Comparison of ENCODE assay signal across 25 cellular contexts in genomic region chr6:142048593-142048980, GRCh38.
DNase-seq lines count a peak whose midpoint lies in the region; ATAC-seq, FAIRE-seq and TF ChIP-seq lines count a peak whose summit lies in the region.
"Had no signal": no experiment of that assay in that cellular context is flagged by ENCODE, and none has a peak within 500 bp of the region (broad histone marks: within the 10 kb centered on the region; RNA-seq: fewer than 3 reads in every experiment).

No MANE protein-coding gene starts in this region.

- H2AFZ ChIP-seq in GM23338 (peak overlapping the region; percentile 34; the same call in 1 of the 2 replicates), K562 (ENCODE audit: low read depth, low read length) (peak overlapping the region; percentile 73; the same call in 1 of the 2 replicates)

- no peak overlapping the region for H3K27ac Mint-ChIP-seq in GM23338
- H3K27ac Mint-ChIP-seq: CD14-positive monocyte; CD4-positive, alpha-beta T cell; CD8-positive, alpha-beta memory T cell; HFFc6 had no signal

- no peak for TF ChIP-seq CTCF in GM23338 (conservative IDR thresholded peaks at IDR 0.05; ENCODE audit: low read depth in 2 of 2)
- TF ChIP-seq CTCF in K562 (IDR thresholded peaks at IDR 0.05 in 2 of 3, conservative IDR thresholded peaks at IDR 0.05 in 1 of 3; ENCODE audit: insufficient read depth in 2 of 3, low read depth in 1 of 3, low read length in 3 of 3), result no peak

- in situ Hi-C loops in K562 (cut with MboI), result no loop called here

- no peak for ATAC-seq in GM23338
- ATAC-seq in K562, result peak; percentile 21; the same call in 2 of the 3 replicates
- ATAC-seq: A549 had no signal

- H3K4me3 ChIP-seq in GM23338, result no peak overlapping the region
- H3K4me3 ChIP-seq in K562, result no peak overlapping the region; the same call in 1 of the 2 replicates
- H3K4me3 ChIP-seq: A549; BLaER1 treated with 17β-estradiol and CSF1 and Interleukin-3, amounts not matched to agents 10 nM and 100 nM; HAP-1 had no signal

- no peak for DNase-seq in GM23338 (ENCODE audit: low spot score)
- DNase-seq in RPMI7951 (ENCODE audit: low read depth), result peak; percentile 35
- DNase-seq in K562 (ENCODE audit: extremely low read depth in 1 of 4, low spot score in 3 of 4), result no peak
- DNase-seq in hypothalamus (lab: John Stamatoyannopoulos, UW), result no peak
- DNase-seq in NCI-H1694 treated with DMSO at 0.1 percent for 48 hours (lab: John Stamatoyannopoulos, UW), result no peak
- DNase-seq in HT-29 (ENCODE audit: low spot score), result no peak
- no peak for DNase-seq in COR-L47 (lab: John Stamatoyannopoulos, UW)
- DNase-seq: 8988T; ACHN; AML-193; BE2C; Calu3; CD4-positive, alpha-beta T cell; CD8-positive, alpha-beta memory T cell; DMS53; DMS79 treated with DMSO at 0.1 percent for 48 hours; GOT3; HFFc6 had no signal

- H3K36me3 Mint-ChIP-seq in GM23338 (ENCODE audit: low read depth), result no peaks in the 10 kb centered on the region
- H3K36me3 Mint-ChIP-seq: CD14-positive monocyte had no signal

- peaks cover 5% of the 10 kb centered on the region; the same call in 1 of the 2 replicates for H3K9me2 ChIP-seq in GM23338 (ENCODE audit: insufficient read depth)

- TF ChIP-seq EP300 in K562 (IDR thresholded peaks at IDR 0.05; ENCODE audit: low read length), result no peak

- intact Hi-C loops in K562 (cut with micrococcal nuclease), result no loop called here

- BruUV-seq in K562 (replicated peaks; lab: Mats Ljungman, UMichigan), result no TSS peak

- FAIRE-seq in K562 (lab: Jason Lieb, UNC), result no peak
- FAIRE-seq: A549, G401.6, GM12892, GM18507 had no signal

- POLR2A ChIA-PET in K562 (lab: Yijun Ruan, JAX), result no interaction called here

- no peaks in the 10 kb centered on the region for H4K20me1 ChIP-seq in GM23338 (replicated peaks; ENCODE audit: insufficient read depth)
- H4K20me1 ChIP-seq in K562 (replicated peaks; ENCODE audit: control insufficient read depth, insufficient read depth, low read length), result no peaks in the 10 kb centered on the region
- H4K20me1 ChIP-seq: BLaER1 treated with 17β-estradiol and CSF1 and Interleukin-3, amounts not matched to agents 10 nM and 100 nM had no signal

- peaks cover 4% of the 10 kb centered on the region; the same call in 1 of the 3 replicates for H3K9me3 Mint-ChIP-seq in GM23338

- no peak for TF ChIP-seq RAD21 in K562 (CRISPR knock-in tag; conservative IDR thresholded peaks at IDR 0.05 in 1 of 2, IDR thresholded peaks at IDR 0.05 in 1 of 2)

- no peaks in the 10 kb centered on the region for H3K4me1 Mint-ChIP-seq in GM23338
- H3K4me1 Mint-ChIP-seq: CD14-positive monocyte; CD8-positive, alpha-beta memory T cell had no signal

- no peaks in the 10 kb centered on the region for H3K9me1 ChIP-seq in K562 (ENCODE audit: control insufficient read depth, insufficient read depth, low read length)

- no peaks in the 10 kb centered on the region for H3K79me2 ChIP-seq in GM23338 (replicated peaks; ENCODE audit: insufficient read depth)
- no peaks in the 10 kb centered on the region for H3K79me2 ChIP-seq in K562 (ENCODE audit: control insufficient read depth, insufficient read depth, low read length)

- no peak for TF ChIP-seq POLR2A in K562 (conservative IDR thresholded peaks at IDR 0.05)

- no peaks in the 10 kb centered on the region for H3K27me3 Mint-ChIP-seq in GM23338 (ENCODE audit: insufficient read depth, low read depth, poor library complexity)

- H3K4me2 ChIP-seq in GM23338 (no peak overlapping the region), K562 (ENCODE audit: insufficient read depth, low read length) (0 out of 2 replicates have a peak overlapping the region, but pooled peaks have one; percentile 46)
- H3K4me2 ChIP-seq: A549; BLaER1 treated with 17β-estradiol and CSF1 and Interleukin-3, amounts not matched to agents 10 nM and 100 nM had no signal

- no peaks in the 10 kb centered on the region for H3F3A ChIP-seq in GM23338 (replicated peaks; ENCODE audit: low read depth)

- CTCF ChIA-PET in K562 (lab: Yijun Ruan, JAX; ENCODE audit: low intra/inter-chr PET ratio), result no interaction called here

- H3K4me1 ChIP-seq in GM23338 (ENCODE audit: insufficient read depth) (no peaks in the 10 kb centered on the region), K562 (replicated peaks in 1 of 2; ENCODE audit: control insufficient read depth in 2 of 2, insufficient read depth in 2 of 2, low read length in 2 of 2) (no peaks in the 10 kb centered on the region)
- H3K4me1 ChIP-seq: A549; BE2C; BLaER1 treated with 17β-estradiol and CSF1 and Interleukin-3, amounts not matched to agents 10 nM and 100 nM; HAP-1 had no signal

- H3K36me3 ChIP-seq in GM23338 (ENCODE audit: insufficient read depth) (no peaks in the 10 kb centered on the region), K562 (ENCODE audit: control insufficient read depth, insufficient read depth, low read length) (no peaks in the 10 kb centered on the region)
- H3K36me3 ChIP-seq: BE2C; BLaER1 treated with 17β-estradiol and CSF1 and Interleukin-3, amounts not matched to agents 10 nM and 100 nM; HAP-1 had no signal

- WGBS in K562 (ENCODE audit: insufficient coverage, low coverage, missing lambda C conversion rate), result 8% methylated on average over 1 of the region's 1 CpG

- H3K9me3 ChIP-seq in K562 (replicated peaks; ENCODE audit: control insufficient read depth, insufficient read depth, low read depth, low read length), result no peaks in the 10 kb centered on the region
- H3K9me3 ChIP-seq: A549, BE2C, HAP-1 had no signal

- H3K27me3 ChIP-seq in GM23338 (ENCODE audit: insufficient read depth) (no peaks in the 10 kb centered on the region), K562 (ENCODE audit: control insufficient read depth in 2 of 2, insufficient read depth in 2 of 2, low read length in 2 of 2) (no peaks in the 10 kb centered on the region)
- H3K27me3 ChIP-seq: BE2C; BLaER1 treated with 17β-estradiol and CSF1 and Interleukin-3, amounts not matched to agents 10 nM and 100 nM had no signal

- H3K4me3 Mint-ChIP-seq in GM23338, result no peak overlapping the region
- H3K4me3 Mint-ChIP-seq: CD14-positive monocyte; CD4-positive, alpha-beta T cell; CD8-positive, alpha-beta memory T cell; HFFc6 had no signal

- H3K27ac ChIP-seq in GM23338 (ENCODE audit: low read depth) (no peak overlapping the region), K562 (ENCODE audit: extremely low read depth, low read depth, low read length) (no peak overlapping the region)
- H3K27ac ChIP-seq: A549; BLaER1 treated with 17β-estradiol and CSF1 and Interleukin-3, amounts not matched to agents 10 nM and 100 nM had no signal

- no peak overlapping the region for H3K9ac ChIP-seq in K562 (ENCODE audit: insufficient read depth in 1 of 2, low read depth in 2 of 2, low read length in 2 of 2)
- H3K9ac ChIP-seq: BLaER1 treated with 17β-estradiol and CSF1 and Interleukin-3, amounts not matched to agents 10 nM and 100 nM had no signal

TF ChIP-seq in GM23338, 12 proteins besides CTCF, POLR2A, EP300 and RAD21 (continues in another document):
- TF ChIP-seq EZH2phosphoT487 (IDR thresholded peaks at IDR 0.05; ENCODE audit: unreplicated experiment), result no peak

TF ChIP-seq in K562, 482 proteins besides CTCF, POLR2A, EP300 and RAD21:
- TF ChIP-seq ZNF384 (IDR thresholded peaks at IDR 0.05; ENCODE audit: low read depth, low read length) (no peak), NFIC (IDR thresholded peaks at IDR 0.05) (no peak), CXXC5 (CRISPR knock-in tag; IDR thresholded peaks at IDR 0.05) (no peak), RBM14 (IDR thresholded peaks at IDR 0.05; ENCODE audit: borderline replicate concordance, insufficient read depth, low read depth, low read length) (no peak)
